8 cellular contexts compared by ENCODE assay signal in the genomic region with DNA sequence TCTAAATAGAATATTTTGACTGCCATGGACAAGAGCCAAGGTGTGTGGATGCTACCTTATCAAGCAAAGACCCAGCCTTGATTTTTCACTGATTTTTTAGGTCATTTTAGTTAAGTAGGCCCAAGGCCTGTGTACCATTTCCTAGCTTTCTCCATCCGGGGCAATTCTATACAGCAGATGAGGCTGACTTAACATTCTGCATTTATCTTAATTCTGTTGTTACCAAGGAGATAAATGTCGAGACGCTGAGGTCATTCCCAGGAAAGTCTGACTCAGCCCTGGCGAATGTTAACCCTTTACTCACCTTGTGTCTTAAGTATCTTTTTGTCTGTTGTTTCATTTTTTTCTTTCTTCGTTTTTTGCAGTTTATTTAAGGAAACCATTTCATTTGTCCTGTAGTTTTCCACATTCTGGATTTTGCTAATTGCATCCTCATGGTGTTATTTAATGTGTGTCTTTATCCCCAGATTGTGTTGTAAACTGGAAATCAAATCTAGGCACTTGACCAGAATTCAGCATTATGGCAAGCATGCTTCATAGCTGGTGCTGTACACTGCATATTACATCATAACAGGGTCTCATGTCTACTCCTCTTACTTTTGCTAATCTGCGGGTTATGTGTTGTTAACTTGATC.
DNase-seq lines count a peak whose midpoint lies in the region; ATAC-seq, FAIRE-seq and TF ChIP-seq lines count a peak whose summit lies in the region.

No MANE protein-coding gene starts in this region.

- peaks cover 16% of the 10 kb centered on the region for H3F3A ChIP-seq in GM23248 (ENCODE audit: insufficient read depth)

- in situ Hi-C loops in GM23248 (cut with MboI): no loop called here

- ATAC-seq in HG03139 (IDR thresholded peaks at IDR 0.05; ENCODE audit: unreplicated experiment): no peak

- DNase-seq in GM23248: peak; percentile 94
- peak; percentile 84 for DNase-seq in NCI-H2227 (lab: John Stamatoyannopoulos, UW; ENCODE audit: unreplicated experiment)
- peak; percentile 95 for DNase-seq in endothelial cell of umbilical vein (ENCODE audit: low read depth, low spot score)
- DNase-seq in osteoblast (ENCODE audit: insufficient read length, low spot score, missing footprints): peak; percentile 76
- DNase-seq in NAMALWA (ENCODE audit: low spot score): no peak
- DNase-seq in amygdala (lab: John Stamatoyannopoulos, UW): no peak
- no peak for DNase-seq in caudate nucleus (lab: John Stamatoyannopoulos, UW)

- no peaks in the 10 kb centered on the region for H3K9me1 ChIP-seq in endothelial cell of umbilical vein (replicated peaks; ENCODE audit: control insufficient read depth, extremely low read depth, insufficient read depth, low read length)

- TF ChIP-seq POLR2A in endothelial cell of umbilical vein (IDR thresholded peaks at IDR 0.05; ENCODE audit: low read depth, low read length): no peak

- POLR2A ChIA-PET in endothelial cell of umbilical vein (lab: Charles Lee): interaction anchor here (0.9 kb wide), 1 partner anchor 782 kb away, joined by 3 read pairs; the partner anchor contains the start of gene SOX4

- H3K27ac ChIP-seq in GM23248: peak overlapping the region; percentile 98
- H3K27ac ChIP-seq in endothelial cell of umbilical vein (ENCODE audit: insufficient read depth, low read depth, low read length): peak overlapping the region; percentile 95
- peak overlapping the region; percentile 99 for H3K27ac ChIP-seq in osteoblast (ENCODE audit: low read depth, low read length)
- no peak overlapping the region for H3K27ac ChIP-seq in caudate nucleus (ENCODE audit: low read depth, low read length)

- H2AFZ ChIP-seq in GM23248 (peak overlapping the region; percentile 89), endothelial cell of umbilical vein (ENCODE audit: low read depth, low read length) (peak overlapping the region; percentile 30), osteoblast (ENCODE audit: low read length) (peak overlapping the region; percentile 81)

- H4K20me1 ChIP-seq in GM23248 (ENCODE audit: insufficient read depth) (no peaks in the 10 kb centered on the region), endothelial cell of umbilical vein (replicated peaks; ENCODE audit: control insufficient read depth, extremely low read depth, insufficient read depth, low read length) (no peaks in the 10 kb centered on the region), osteoblast (ENCODE audit: insufficient read depth, low read length) (no peaks in the 10 kb centered on the region)

- TF ChIP-seq CTCF in endothelial cell of umbilical vein (IDR thresholded peaks at IDR 0.05; ENCODE audit: extremely low read depth in 1 of 2, insufficient read depth in 1 of 2, low read depth in 1 of 2, low read length in 2 of 2): no peak
- TF ChIP-seq CTCF in osteoblast (IDR thresholded peaks at IDR 0.05; ENCODE audit: extremely low read depth, low read depth, low read length): no peak

- no TSS peak for BruUV-seq in endothelial cell of umbilical vein (replicated peaks; lab: Mats Ljungman, UMichigan)

- H3K79me2 ChIP-seq in GM23248 (ENCODE audit: insufficient read depth): no peaks in the 10 kb centered on the region
- no peaks in the 10 kb centered on the region for H3K79me2 ChIP-seq in endothelial cell of umbilical vein (ENCODE audit: control insufficient read depth, insufficient read depth, low read length)
- no peaks in the 10 kb centered on the region for H3K79me2 ChIP-seq in osteoblast (ENCODE audit: insufficient read depth, low read length)

- H3K27me3 ChIP-seq in GM23248 (replicated peaks; ENCODE audit: insufficient read depth) (no peaks in the 10 kb centered on the region), endothelial cell of umbilical vein (ENCODE audit: control insufficient read depth in 2 of 2, insufficient read depth in 2 of 2, low read length in 2 of 2) (no peaks in the 10 kb centered on the region), osteoblast (ENCODE audit: insufficient read depth, low read length) (no peaks in the 10 kb centered on the region)

- H3K9me2 ChIP-seq in GM23248 (ENCODE audit: insufficient read depth): 0 out of 2 replicates have a peak, but pooled peaks cover 3% of the 10 kb centered on the region

- FAIRE-seq in endothelial cell of umbilical vein (lab: Jason Lieb, UNC): peak; percentile 96

- dilution Hi-C loops in endothelial cell of umbilical vein (cut with MboI; ENCODE audit: extremely low pct_ligation_motif_present, low sequenced_read_pairs): no loop called here

- H3K36me3 ChIP-seq in GM23248 (ENCODE audit: low read depth) (peaks cover 3% of the 10 kb centered on the region; the same call in 1 of the 2 replicates), endothelial cell of umbilical vein (ENCODE audit: control insufficient read depth in 2 of 2, extremely low read depth in 1 of 2, insufficient read depth in 2 of 2, low read length in 2 of 2) (no peaks in the 10 kb centered on the region), osteoblast (ENCODE audit: insufficient read depth, low read length) (no peaks in the 10 kb centered on the region)

- H3K9ac ChIP-seq in GM23248 (peak overlapping the region; percentile 81), endothelial cell of umbilical vein (replicated peaks; ENCODE audit: extremely low read depth, insufficient read depth, low read length) (peak overlapping the region; percentile 56)

- WGBS in GM23248 (ENCODE audit: low coverage in 1 of 2, low lambda C conversion rate in 2 of 2, missing lambda C conversion rate in 2 of 2), 2 experiments: 1 to 3% methylated on average over 6 of the region's 6 CpGs

- peaks cover 25% of the 10 kb centered on the region for H3K4me1 ChIP-seq in GM23248 (ENCODE audit: insufficient read depth)
- H3K4me1 ChIP-seq in endothelial cell of umbilical vein (ENCODE audit: control insufficient read depth, extremely low read depth, insufficient read depth, low read length): peaks cover 12% of the 10 kb centered on the region
- peaks cover 19% of the 10 kb centered on the region for H3K4me1 ChIP-seq in osteoblast (ENCODE audit: insufficient read depth, low read length)

- H3K4me2 ChIP-seq in GM23248 (ENCODE audit: unreplicated experiment): peak overlapping the region; percentile 55
- H3K4me2 ChIP-seq in endothelial cell of umbilical vein (ENCODE audit: insufficient read depth, low read length): peak overlapping the region; percentile 53
- H3K4me2 ChIP-seq in osteoblast (ENCODE audit: insufficient read depth, low read length): peak overlapping the region; percentile 49

- H3K4me3 ChIP-seq in GM23248 (peak overlapping the region; percentile 48), endothelial cell of umbilical vein (replicated peaks in 1 of 3; ENCODE audit: insufficient read depth in 1 of 3, low read depth in 1 of 3, low read length in 3 of 3) (no peak overlapping the region), osteoblast (ENCODE audit: insufficient read depth, low read length) (peak overlapping the region; percentile 5)

- intact Hi-C loops in endothelial cell of umbilical vein (cut with micrococcal nuclease): loop anchor here (1.0 to 10.0 kb wide), 5 partner anchors 194 to 782 kb away; partner anchors contain the start of genes E2F3 and SOX4

- CTCF ChIA-PET in endothelial cell of umbilical vein (lab: Charles Lee): interaction anchor here (1.0 kb wide), 1 partner anchor 777 kb away, joined by 3 read pairs; no protein-coding TSS in a partner anchor

- H3K9me3 ChIP-seq in GM23248 (ENCODE audit: low read depth) (peaks cover 5% of the 10 kb centered on the region), endothelial cell of umbilical vein (replicated peaks; ENCODE audit: control insufficient read depth, insufficient read depth, low read length) (no peaks in the 10 kb centered on the region), osteoblast (ENCODE audit: low read depth, low read length) (no peaks in the 10 kb centered on the region)

TF ChIP-seq in endothelial cell of umbilical vein, 7 proteins besides CTCF, POLR2A, EP300 and RAD21:
- TF ChIP-seq GATA2 (IDR thresholded peaks at IDR 0.05; ENCODE audit: insufficient read depth, insufficient read length, low read depth, low read length): peak; percentile 49
- peak; percentile 99 for TF ChIP-seq JUN (IDR thresholded peaks at IDR 0.05; ENCODE audit: borderline replicate concordance, insufficient read depth, insufficient read length, low read depth)
- peak; percentile 35 for TF ChIP-seq POLR2AphosphoS5 (IDR thresholded peaks at IDR 0.05; ENCODE audit: insufficient read depth, low read depth, low read length)
- TF ChIP-seq, protein P1, sequence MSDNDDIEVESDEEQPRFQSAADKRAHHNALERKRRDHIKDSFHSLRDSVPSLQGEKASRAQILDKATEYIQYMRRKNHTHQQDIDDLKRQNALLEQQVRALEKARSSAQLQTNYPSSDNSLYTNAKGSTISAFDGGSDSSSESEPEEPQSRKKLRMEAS (IDR thresholded peaks at IDR 0.05; ENCODE audit: insufficient read depth, insufficient read length): no peak
- no peak for TF ChIP-seq EZH2 (IDR thresholded peaks at IDR 0.05; ENCODE audit: borderline replicate concordance, low read depth, low read length, severe bottlenecking)
- TF ChIP-seq FOS (IDR thresholded peaks at IDR 0.05; ENCODE audit: borderline replicate concordance, insufficient read depth, low read length): peak; percentile 90
- no peak for TF ChIP-seq MYC (IDR thresholded peaks at IDR 0.05; ENCODE audit: low read depth, low read length)

Comparison
In these comparisons a context has a peak if more than half of its experiments do, and no peak if none do; other contexts are left out.
1. DNase-seq: peak in GM23248 (single experiment), NCI-H2227 (single experiment), endothelial cell of umbilical vein (single experiment) and osteoblast (single experiment); none in NAMALWA (single experiment), amygdala (0 of 56) and caudate nucleus (0 of 61).
2. H2AFZ ChIP-seq: peak in every context shown above with its lines; median percentile 89 in GM23248; 81 in osteoblast; 30 in endothelial cell of umbilical vein.
3. H3K4me3 ChIP-seq: peak in GM23248 (single experiment) and osteoblast (single experiment); none in endothelial cell of umbilical vein (0 of 3).
4. Peak in every context shown above with its lines, with median percentiles within 50 percentile points of each other: H3K4me2 ChIP-seq.